In the genomic region with DNA sequence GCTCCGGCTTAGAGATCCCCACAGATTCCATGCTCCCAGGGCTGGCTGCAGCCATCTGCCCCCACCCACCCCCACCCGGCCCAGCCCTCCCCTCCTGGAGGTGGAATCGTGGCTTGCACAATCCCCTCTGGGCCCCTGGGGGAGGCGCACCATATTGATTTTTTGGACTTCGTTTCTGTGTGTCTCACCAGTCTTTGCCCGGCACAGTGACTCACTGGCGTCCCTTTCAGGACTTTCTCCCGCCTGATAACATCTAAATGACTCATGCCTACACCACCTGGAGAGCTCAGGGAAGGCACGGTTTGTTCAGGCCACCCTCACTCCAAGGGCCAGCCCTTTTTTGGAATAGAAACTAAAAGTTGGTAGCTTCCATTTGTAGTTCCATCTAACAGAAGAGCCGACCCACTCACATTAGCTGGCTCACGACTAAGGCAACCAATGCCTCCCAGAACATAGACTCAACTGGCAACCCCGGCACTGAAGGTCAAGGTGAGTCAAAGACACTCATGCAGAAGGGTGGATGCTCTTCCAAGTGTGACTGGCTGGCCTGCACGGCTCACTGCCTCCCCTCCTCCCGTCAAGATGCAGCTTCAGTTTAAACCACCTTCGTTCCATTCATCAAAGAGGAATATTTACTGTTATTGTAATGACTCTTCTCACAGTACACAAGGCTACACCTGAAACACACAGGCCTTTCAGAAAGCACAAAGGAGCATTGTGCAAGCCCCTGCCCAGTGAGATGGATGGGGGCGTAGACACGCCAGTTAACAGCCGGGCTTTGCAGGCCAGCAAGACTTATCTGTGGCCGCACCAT, we compare ENCODE assay signal across 8 cellular contexts. TPM values are rescaled to one million over a fixed set of nuclear protein-coding genes. Genes with fewer than 3 reads are reported as not detected.
DNase-seq lines count a peak whose midpoint lies in the region; ATAC-seq, FAIRE-seq and TF ChIP-seq lines count a peak whose summit lies in the region.

No MANE protein-coding gene starts in this region.

- CTCF ChIA-PET in HepG2 (lab: Yijun Ruan, JAX; ENCODE audit: low intra/inter-chr PET ratio, low total read pairs), result no interaction called here

- ATAC-seq in HepG2 (peak; percentile 98), GM21737 (IDR thresholded peaks at IDR 0.05; ENCODE audit: unreplicated experiment) (no peak), HG03159 (IDR thresholded peaks at IDR 0.05; ENCODE audit: unreplicated experiment) (no peak)

- peak overlapping the region; percentile 97 for H3K27ac ChIP-seq in HepG2 (ENCODE audit: extremely low read length, insufficient read depth, low read length)

- POLR2A ChIA-PET in HepG2 (lab: Yijun Ruan, JAX), result interaction anchor here (1.0 to 3.5 kb wide), 21 partner anchors 10 to 396 kb away, joined by 3 to 44 read pairs (median 9); a partner anchor contains a TSS

- no peak overlapping the region for H3K4me3 Mint-ChIP-seq in T-helper 2 cell treated with Interferon-gamma antibody and Interleukin-4, amounts not matched to agents 5 μg/mL and 100 μg/mL, for 36 hours

- peaks cover 12% of the 10 kb centered on the region for H3K9me3 Mint-ChIP-seq in T-helper 2 cell treated with Interferon-gamma antibody and Interleukin-4, amounts not matched to agents 5 μg/mL and 100 μg/mL, for 36 hours

- peaks cover 10% of the 10 kb centered on the region for H3K4me1 Mint-ChIP-seq in T-helper 2 cell treated with Interferon-gamma antibody and Interleukin-4, amounts not matched to agents 5 μg/mL and 100 μg/mL, for 36 hours (ENCODE audit: low read depth)

- no peak overlapping the region for H3K27ac Mint-ChIP-seq in T-helper 2 cell treated with Interferon-gamma antibody and Interleukin-4, amounts not matched to agents 5 μg/mL and 100 μg/mL, for 36 hours

- TF ChIP-seq EP300 in HepG2 (IDR thresholded peaks at IDR 0.05; ENCODE audit: low read depth in 2 of 2, low read length in 2 of 2) (peak; percentile 87 to 96), HepG2 (CRISPR knock-in tag; IDR thresholded peaks at IDR 0.05; ENCODE audit: borderline replicate concordance) (peak; percentile 72; the same call in 1 of the 2 replicates)

- TF ChIP-seq RAD21 in HepG2 (CRISPR knock-in tag; IDR thresholded peaks at IDR 0.05), result no peak; the same call in 1 of the 2 replicates

- H2AFZ ChIP-seq in HepG2 (ENCODE audit: low read length), result no peak overlapping the region

- peak; percentile 64 for DNase-seq in DMS153 treated with DMSO at 0.1 percent for 48 hours (lab: John Stamatoyannopoulos, UW; ENCODE audit: unreplicated experiment)
- DNase-seq in HPDE6-E6E7 (ENCODE audit: extremely low spot score), result peak; percentile 98
- peak; percentile 46 for DNase-seq in T-helper 2 cell treated with Interferon-gamma antibody and Interleukin-4, amounts not matched to agents 5 μg/mL and 100 μg/mL, for 36 hours (ENCODE audit: low spot score)
- DNase-seq in HepG2 (ENCODE audit: low spot score), result peak; percentile 99
- no peak for DNase-seq in cerebellar cortex (ENCODE audit: low spot score)
- no peak for DNase-seq in KG1 (lab: John Stamatoyannopoulos, UW)

- peak; percentile 66 to 72 for TF ChIP-seq POLR2A in HepG2 (IDR thresholded peaks at IDR 0.05; ENCODE audit: insufficient read depth in 1 of 2, low read depth in 2 of 2, low read length in 2 of 2)

- peak; percentile 46 for TF ChIP-seq CTCF in HepG2 (CRISPR knock-in tag; IDR thresholded peaks at IDR 0.05)

- WGBS in HepG2 (ENCODE audit: low lambda C conversion rate), result 2% methylated on average over 17 of the region's 19 CpGs

- no peaks in the 10 kb centered on the region for H4K20me1 ChIP-seq in HepG2 (ENCODE audit: insufficient read depth, low read length)

- FAIRE-seq in HepG2 (lab: Jason Lieb, UNC), result peak; percentile 66

- H3K4me2 ChIP-seq in HepG2 (ENCODE audit: low read depth, low read length), result peak overlapping the region; percentile 88

- H3K9ac ChIP-seq in HepG2 (ENCODE audit: insufficient read depth, low read depth, low read length), result peak overlapping the region; percentile 80

- H3K27me3 ChIP-seq in HepG2 (ENCODE audit: control insufficient read depth in 1 of 2, insufficient read depth in 2 of 2, low read length in 2 of 2), result no peaks in the 10 kb centered on the region

- intact Hi-C loops in HepG2 (cut with micrococcal nuclease; ENCODE audit: unreplicated experiment), result loop anchor here (5.0 kb wide), 1 partner anchor 35 kb away; no protein-coding TSS in a partner anchor

- H3K4me1 ChIP-seq in HepG2 (ENCODE audit: insufficient read depth, low read length), result peaks cover 65% of the 10 kb centered on the region

- H3K4me3 ChIP-seq in HepG2 (replicated peaks in 1 of 3; ENCODE audit: insufficient read depth in 1 of 3, low read depth in 2 of 3, low read length in 3 of 3), result peak overlapping the region; percentile 4 to 56 (median 48); a peak in 5 of 6 replicates

- no peaks in the 10 kb centered on the region for H3K36me3 ChIP-seq in HepG2 (replicated peaks in 1 of 2; ENCODE audit: control insufficient read depth in 1 of 2, insufficient read depth in 2 of 2, low read length in 2 of 2)

- peaks cover 5% of the 10 kb centered on the region for H3K36me3 Mint-ChIP-seq in T-helper 2 cell treated with Interferon-gamma antibody and Interleukin-4, amounts not matched to agents 5 μg/mL and 100 μg/mL, for 36 hours (ENCODE audit: low read depth)

- TSS peak; percentile 89 for BruUV-seq in HepG2 (replicated peaks; lab: Mats Ljungman, UMichigan)

- H3K79me2 ChIP-seq in HepG2 (ENCODE audit: insufficient read depth, low read length), result no peaks in the 10 kb centered on the region

- H3K9me3 ChIP-seq in HepG2 (ENCODE audit: low read length), result 0 out of 2 replicates have a peak, but pooled peaks cover 5% of the 10 kb centered on the region

- H3K27me3 Mint-ChIP-seq in T-helper 2 cell treated with Interferon-gamma antibody and Interleukin-4, amounts not matched to agents 5 μg/mL and 100 μg/mL, for 36 hours (ENCODE audit: low read depth), result no peaks in the 10 kb centered on the region

- in situ Hi-C loops in HepG2 (cut with HindIII; ENCODE audit: extremely low pct_ligation_motif_present, low pct_unique_long_range_greater_than_20kb), result no loop called here

TF ChIP-seq in HepG2, 621 proteins besides CTCF, POLR2A, EP300 and RAD21 (continues in another document):
- TF ChIP-seq PPARG (CRISPR knock-in tag; conservative IDR thresholded peaks at IDR 0.05) (peak; percentile 51; the same call in 1 of the 2 replicates), ZNF335 (CRISPR knock-in tag; IDR thresholded peaks at IDR 0.05) (no peak), SIX1 (CRISPR knock-in tag; IDR thresholded peaks at IDR 0.05; ENCODE audit: borderline replicate concordance) (0 out of 2 replicates have a peak, but pooled peaks have one; percentile 19), ZNF720 (CRISPR knock-in tag; IDR thresholded peaks at IDR 0.05) (no peak), TRIM24 (CRISPR knock-in tag; IDR thresholded peaks at IDR 0.05) (peak; percentile 76), HDAC1 (CRISPR knock-in tag; IDR thresholded peaks at IDR 0.05) (peak; percentile 69; the same call in 1 of the 2 replicates)
- TF ChIP-seq, protein P1, sequence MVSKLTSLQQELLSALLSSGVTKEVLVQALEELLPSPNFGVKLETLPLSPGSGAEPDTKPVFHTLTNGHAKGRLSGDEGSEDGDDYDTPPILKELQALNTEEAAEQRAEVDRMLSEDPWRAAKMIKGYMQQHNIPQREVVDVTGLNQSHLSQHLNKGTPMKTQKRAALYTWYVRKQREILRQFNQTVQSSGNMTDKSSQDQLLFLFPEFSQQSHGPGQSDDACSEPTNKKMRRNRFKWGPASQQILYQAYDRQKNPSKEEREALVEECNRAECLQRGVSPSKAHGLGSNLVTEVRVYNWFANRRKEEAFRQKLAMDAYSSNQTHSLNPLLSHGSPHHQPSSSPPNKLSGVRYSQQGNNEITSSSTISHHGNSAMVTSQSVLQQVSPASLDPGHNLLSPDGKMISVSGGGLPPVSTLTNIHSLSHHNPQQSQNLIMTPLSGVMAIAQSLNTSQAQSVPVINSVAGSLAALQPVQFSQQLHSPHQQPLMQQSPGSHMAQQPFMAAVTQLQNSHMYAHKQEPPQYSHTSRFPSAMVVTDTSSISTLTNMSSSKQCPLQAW (CRISPR knock-in tag; IDR thresholded peaks at IDR 0.05), result peak; percentile 70
- TF ChIP-seq, protein P2, sequence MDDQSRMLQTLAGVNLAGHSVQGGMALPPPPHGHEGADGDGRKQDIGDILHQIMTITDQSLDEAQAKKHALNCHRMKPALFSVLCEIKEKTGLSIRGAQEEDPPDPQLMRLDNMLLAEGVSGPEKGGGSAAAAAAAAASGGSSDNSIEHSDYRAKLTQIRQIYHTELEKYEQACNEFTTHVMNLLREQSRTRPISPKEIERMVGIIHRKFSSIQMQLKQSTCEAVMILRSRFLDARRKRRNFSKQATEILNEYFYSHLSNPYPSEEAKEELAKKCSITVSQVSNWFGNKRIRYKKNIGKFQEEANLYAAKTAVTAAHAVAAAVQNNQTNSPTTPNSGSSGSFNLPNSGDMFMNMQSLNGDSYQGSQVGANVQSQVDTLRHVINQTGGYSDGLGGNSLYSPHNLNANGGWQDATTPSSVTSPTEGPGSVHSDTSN (CRISPR knock-in tag; IDR thresholded peaks at IDR 0.05; ENCODE audit: borderline replicate concordance), result no peak

RNA-seq across cellular contexts. Expression of a gene that starts 18.1 kb away (rescaled TPM):
- 24.6 and 28.2 TPM in 2 replicates for total RNA-seq in HepG2 (2016; rRNA removed; fragmentation: Illumina TruSeq; extraction: Trizol)
- total RNA-seq in HepG2 (2016; cell fraction: cytosol; rRNA removed; fragmentation: Illumina TruSeq; extraction: Trizol; ENCODE audit: low read depth), result 3.8 and 4.0 TPM in 2 replicates
- total RNA-seq in HepG2 (2016; cell fraction: insoluble cytoplasmic fraction; rRNA removed; fragmentation: Illumina TruSeq; extraction: Trizol), result 23.9 and 25.8 TPM in 2 replicates
- total RNA-seq in HepG2 (2016; cell fraction: membrane; rRNA removed; fragmentation: Illumina TruSeq; extraction: Trizol), result 12.7 and 13.7 TPM in 2 replicates
- 18.7 and 22.0 TPM in 2 replicates for total RNA-seq in HepG2 (2016; cell fraction: nucleus; rRNA removed; fragmentation: Illumina TruSeq; extraction: Trizol)
- polyA plus RNA-seq in HepG2 (2011; rRNA removed), result 64.4 and 71.4 TPM in 2 replicates
- polyA plus RNA-seq in HepG2 (2011; cell fraction: cytosol; rRNA removed), result 35.2 and 41.5 TPM in 2 replicates
- 84.4 and 87.5 TPM in 2 replicates for polyA plus RNA-seq in HepG2 (2011; cell fraction: nucleus; rRNA removed)
- 88.7 and 93.9 TPM in 2 replicates for polyA plus RNA-seq in HepG2 (2012)
- 4.9 and 5.3 TPM in 2 replicates for polyA plus RNA-seq in HepG2 (2016; cell fraction: cytosol; fragmentation: Illumina TruSeq; extraction: Trizol; ENCODE audit: low read depth)
- 32.4 and 34.7 TPM in 2 replicates for polyA plus RNA-seq in HepG2 (2016; cell fraction: insoluble cytoplasmic fraction; fragmentation: Illumina TruSeq; extraction: Trizol; ENCODE audit: low read depth)
- polyA plus RNA-seq in HepG2 (2016; cell fraction: membrane; fragmentation: Illumina TruSeq; extraction: Trizol; ENCODE audit: low read depth), result 11.1 and 13.2 TPM in 2 replicates
- 37.6 and 39.9 TPM in 2 replicates for polyA plus RNA-seq in HepG2 (2016; cell fraction: nucleus; fragmentation: Illumina TruSeq; extraction: Trizol; ENCODE audit: insufficient read depth, low read depth)
- polyA minus RNA-seq in HepG2 (2011; rRNA and poly(A)+ RNA removed; ENCODE audit: low replicate concordance), result 29.2 and 54.2 TPM in 2 replicates
- 54.7 and 59.7 TPM in 2 replicates for polyA minus RNA-seq in HepG2 (2011; cell fraction: cytosol; rRNA and poly(A)+ RNA removed)
- polyA minus RNA-seq in HepG2 (2011; cell fraction: nucleus; rRNA and poly(A)+ RNA removed), result 39.1 and 52.8 TPM in 2 replicates

Comparison
In these comparisons a context has a peak if more than half of its experiments do, and no peak if none do; other contexts are left out.
1. DNase-seq: peak in DMS153 treated with DMSO at 0.1 percent for 48 hours (single experiment), HPDE6-E6E7 (single experiment), T-helper 2 cell treated with Interferon-gamma antibody and Interleukin-4, amounts not matched to agents 5 μg/mL and 100 μg/mL, for 36 hours (single experiment) and HepG2 (single experiment); none in cerebellar cortex (single experiment) and KG1 (single experiment).